Comparison of ENCODE assay signal across 1 cellular context in the genomic region with DNA sequence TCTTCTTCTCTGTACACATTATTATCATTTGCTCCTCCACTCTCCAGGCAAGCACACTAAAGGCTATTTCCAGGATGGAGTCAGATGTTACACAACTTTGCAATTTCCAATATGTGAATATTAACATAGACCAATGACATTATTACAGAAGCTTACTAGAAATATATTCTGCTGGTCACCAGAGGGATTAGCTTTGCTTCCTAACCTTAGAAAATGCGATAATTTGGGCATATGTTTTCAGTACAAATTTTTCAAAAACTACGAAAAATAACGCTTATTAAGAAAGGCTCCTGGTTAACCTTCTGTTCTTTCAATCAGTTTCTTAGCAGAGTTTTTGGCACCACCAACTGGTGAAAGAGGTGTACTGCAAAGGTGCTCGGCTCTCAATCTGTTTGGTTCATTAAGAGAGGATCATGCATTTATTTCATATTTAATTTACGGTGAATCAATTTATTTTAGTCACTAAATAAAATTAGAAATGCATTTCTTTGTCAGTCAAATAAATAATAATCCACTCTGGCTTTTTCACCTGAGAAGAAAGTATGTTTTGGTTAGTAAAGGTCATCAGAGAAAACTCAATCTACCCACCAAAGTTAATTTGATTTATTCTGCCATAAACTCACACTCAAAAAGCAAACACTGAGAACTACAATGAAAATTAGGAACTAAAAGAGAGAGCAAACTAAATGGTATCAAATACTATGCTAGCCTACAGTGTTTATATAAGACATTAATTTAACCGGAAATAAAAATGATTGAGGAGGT.
TF ChIP-seq lines count a peak whose summit lies in the region.

No MANE protein-coding gene starts in this region.

TF ChIP-seq in SK-N-SH treated with all-trans-retinoic acid at 6 μM for 48 hours, 23 proteins besides CTCF, POLR2A, EP300 and RAD21 (continued from another document):
- TF ChIP-seq, protein P1, sequence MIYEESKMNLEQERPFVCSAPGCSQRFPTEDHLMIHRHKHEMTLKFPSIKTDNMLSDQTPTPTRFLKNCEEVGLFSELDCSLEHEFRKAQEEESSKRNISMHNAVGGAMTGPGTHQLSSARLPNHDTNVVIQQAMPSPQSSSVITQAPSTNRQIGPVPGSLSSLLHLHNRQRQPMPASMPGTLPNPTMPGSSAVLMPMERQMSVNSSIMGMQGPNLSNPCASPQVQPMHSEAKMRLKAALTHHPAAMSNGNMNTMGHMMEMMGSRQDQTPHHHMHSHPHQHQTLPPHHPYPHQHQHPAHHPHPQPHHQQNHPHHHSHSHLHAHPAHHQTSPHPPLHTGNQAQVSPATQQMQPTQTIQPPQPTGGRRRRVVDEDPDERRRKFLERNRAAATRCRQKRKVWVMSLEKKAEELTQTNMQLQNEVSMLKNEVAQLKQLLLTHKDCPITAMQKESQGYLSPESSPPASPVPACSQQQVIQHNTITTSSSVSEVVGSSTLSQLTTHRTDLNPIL (CRISPR knock-in tag; IDR thresholded peaks at IDR 0.05; ENCODE audit: low read depth), result no peak
- TF ChIP-seq BACH2 (CRISPR knock-in tag; IDR thresholded peaks at IDR 0.05; ENCODE audit: borderline replicate concordance) (no peak), OSR1 (CRISPR knock-in tag; IDR thresholded peaks at IDR 0.05) (no peak)
